In genomic region chr4:151711680-151712079, GRCh38 we compare ENCODE assay signal across 20 cellular contexts.
"Had no signal": no experiment of that assay in that cellular context is flagged by ENCODE, and none has a peak within 500 bp of the region (broad histone marks: within the 10 kb centered on the region; RNA-seq: fewer than 3 reads in every experiment).

No MANE protein-coding gene starts in this region.

- DNase-seq: activated CD4-positive, alpha-beta T cell treated with anti-CD3 and anti-CD28 coated beads for 1 hour; activated CD4-positive, alpha-beta T cell treated with anti-CD3 and anti-CD28 coated beads for 4 hours; activated CD4-positive, alpha-beta T cell treated with anti-CD3 and anti-CD28 coated beads, Interleukin-2, amount 10 ng/mL, durations not matched to agents 7 days and 5 days; activated CD4-positive, alpha-beta T cell treated with anti-CD3 and anti-CD28 coated beads, Interleukin-2, amount 50 U/mL, for 48 hours; activated CD8-positive, alpha-beta memory T cell treated with anti-CD3 and anti-CD28 coated beads for 24 hours; activated CD8-positive, alpha-beta memory T cell treated with anti-CD3 and anti-CD28 coated beads, Interleukin-2, amount 50 U/mL, for 48 hours; activated CD8-positive, alpha-beta T cell treated with anti-CD3 and anti-CD28 coated beads for 36 hours; activated effector memory CD4-positive, alpha-beta T cell treated with Interleukin-2 at 50 U/mL for 16 hours; activated gamma-delta T cell treated with Interleukin-2 at 50 U/mL for 16 hours; activated naive CD4-positive, alpha-beta T cell treated with anti-CD3 and anti-CD28 coated beads, Interleukin-2, amount 50 U/mL, for 16 hours; activated naive CD4-positive, alpha-beta T cell treated with Interleukin-2 at 50 U/mL for 16 hours; activated T-cell treated with anti-CD3 and anti-CD28 coated beads for 4 hours; activated T-cell treated with anti-CD3 and anti-CD28 coated beads, Interleukin-2, amount 50 U/mL, for 24 hours; amniotic stem cell; body of pancreas; colonic mucosa; effector memory CD4-positive, alpha-beta T cell; endodermal cell; foreskin fibroblast; T-helper 2 cell had no signal

- H3K27ac ChIP-seq: body of pancreas, colonic mucosa had no signal

- H3K27me3 ChIP-seq: body of pancreas, colonic mucosa had no signal

- H3K4me3 ChIP-seq: body of pancreas, colonic mucosa had no signal
